32 cellular contexts compared by ENCODE assay signal in genomic region chr5:8750100-8750499, GRCh38.
"Had no signal": no experiment of that assay in that cellular context is flagged by ENCODE, and none has a peak within 500 bp of the region (broad histone marks: within the 10 kb centered on the region; RNA-seq: fewer than 3 reads in every experiment).

No MANE protein-coding gene starts in this region.

- H3K27me3 ChIP-seq: dorsolateral prefrontal cortex, esophagus muscularis mucosa had no signal

- H3K4me1 Mint-ChIP-seq: activated CD4-positive, alpha-beta memory T cell treated with anti-CD3 and anti-CD28 coated beads, Interleukin-2, amount 10 ng/mL, durations not matched to agents 7 days and 5 days; activated CD4-positive, alpha-beta T cell treated with anti-CD3 and anti-CD28 coated beads, Interleukin-2, amount 10 ng/mL, durations not matched to agents 7 days and 5 days; activated naive CD4-positive, alpha-beta T cell treated with anti-CD3 and anti-CD28 coated beads, Interleukin-2, amount 50 U/mL, for 24 hours; activated naive CD8-positive, alpha-beta T cell treated with anti-CD3 and anti-CD28 coated beads for 36 hours; activated T-helper 17 cell treated with anti-CD3 and anti-CD28 coated beads, Interleukin-2, amount 50 U/mL, for 72 hours; central memory CD8-positive, alpha-beta T cell had no signal

- FAIRE-seq: bronchial epithelial cell, frontal cortex had no signal

- H3K9me3 Mint-ChIP-seq: activated CD4-positive, alpha-beta T cell treated with anti-CD3 and anti-CD28 coated beads, Interleukin-2, amount 10 ng/mL, durations not matched to agents 7 days and 5 days; activated naive CD4-positive, alpha-beta T cell treated with anti-CD3 and anti-CD28 coated beads for 36 hours; brain; dendritic cell treated with granulocyte-macrophage colony-stimulating factor and Interleukin-4, amounts not matched to agents 40 ng/mL and 50 ng/mL, for 4 days; endodermal cell had no signal

- H3K27ac Mint-ChIP-seq: activated CD4-positive, alpha-beta memory T cell treated with anti-CD3 and anti-CD28 coated beads, Interleukin-2, amount 10 ng/mL, durations not matched to agents 7 days and 5 days; activated CD4-positive, alpha-beta T cell treated with anti-CD3 and anti-CD28 coated beads, Interleukin-2, amount 10 ng/mL, durations not matched to agents 7 days and 5 days; activated naive CD4-positive, alpha-beta T cell treated with anti-CD3 and anti-CD28 coated beads for 36 hours; activated naive CD4-positive, alpha-beta T cell treated with anti-CD3 and anti-CD28 coated beads, Interleukin-2, amount 50 U/mL, for 24 hours; activated naive CD8-positive, alpha-beta T cell treated with anti-CD3 and anti-CD28 coated beads for 36 hours; activated T-helper 17 cell treated with anti-CD3 and anti-CD28 coated beads, Interleukin-2, amount 50 U/mL, for 72 hours; brain; dendritic cell treated with granulocyte-macrophage colony-stimulating factor and Interleukin-4, amounts not matched to agents 40 ng/mL and 50 ng/mL, for 4 days; endodermal cell; WTC11 had no signal

- H3K27ac ChIP-seq: coronary artery, dorsolateral prefrontal cortex, esophagus muscularis mucosa, VCaP had no signal

- H3K36me3 ChIP-seq: esophagus muscularis mucosa had no signal

- H3K4me3 ChIP-seq: coronary artery, dorsolateral prefrontal cortex, esophagus muscularis mucosa had no signal

- H3K36me3 Mint-ChIP-seq: activated naive CD4-positive, alpha-beta T cell treated with anti-CD3 and anti-CD28 coated beads, Interleukin-2, amount 50 U/mL, for 24 hours; activated naive CD8-positive, alpha-beta T cell treated with anti-CD3 and anti-CD28 coated beads for 36 hours; brain; WTC11 had no signal

- H3K27me3 Mint-ChIP-seq: activated CD4-positive, alpha-beta memory T cell treated with anti-CD3 and anti-CD28 coated beads, Interleukin-2, amount 10 ng/mL, durations not matched to agents 7 days and 5 days; activated CD4-positive, alpha-beta T cell treated with anti-CD3 and anti-CD28 coated beads, Interleukin-2, amount 10 ng/mL, durations not matched to agents 7 days and 5 days; activated naive CD4-positive, alpha-beta T cell treated with anti-CD3 and anti-CD28 coated beads, Interleukin-2, amount 50 U/mL, for 24 hours; activated naive CD8-positive, alpha-beta T cell treated with anti-CD3 and anti-CD28 coated beads for 36 hours; activated T-helper 17 cell treated with anti-CD3 and anti-CD28 coated beads, Interleukin-2, amount 50 U/mL, for 72 hours; central memory CD8-positive, alpha-beta T cell; dendritic cell treated with granulocyte-macrophage colony-stimulating factor and Interleukin-4, amounts not matched to agents 40 ng/mL and 50 ng/mL, for 4 days had no signal

- H3K9me3 ChIP-seq: esophagus muscularis mucosa had no signal

- H3K4me1 ChIP-seq: esophagus muscularis mucosa had no signal

- DNase-seq: activated CD4-positive, alpha-beta memory T cell treated with anti-CD3 and anti-CD28 coated beads, Interleukin-2, amount 10 ng/mL, durations not matched to agents 7 days and 5 days; activated CD4-positive, alpha-beta T cell treated with anti-CD3 and anti-CD28 coated beads for 1 hour; activated CD4-positive, alpha-beta T cell treated with anti-CD3 and anti-CD28 coated beads for 4 hours; activated CD4-positive, alpha-beta T cell treated with anti-CD3 and anti-CD28 coated beads, Interleukin-2, amount 10 ng/mL, durations not matched to agents 7 days and 5 days; activated CD4-positive, alpha-beta T cell treated with anti-CD3 and anti-CD28 coated beads, Interleukin-2, amount 50 U/mL, for 4 hours; activated CD8-positive, alpha-beta memory T cell treated with anti-CD3 and anti-CD28 coated beads, Interleukin-2, amount 50 U/mL, for 48 hours; activated effector memory CD4-positive, alpha-beta T cell treated with anti-CD3 and anti-CD28 coated beads, Interleukin-2, amount 50 U/mL, for 16 hours; activated naive CD4-positive, alpha-beta T cell treated with anti-CD3 and anti-CD28 coated beads for 36 hours; activated naive CD8-positive, alpha-beta T cell treated with anti-CD3 and anti-CD28 coated beads for 36 hours; activated T-cell treated with anti-CD3 and anti-CD28 coated beads for 4 hours; activated T-cell treated with anti-CD3 and anti-CD28 coated beads, Interleukin-2, amount 50 U/mL, for 4 hours; amniotic stem cell; anterior cingulate cortex; dorsolateral prefrontal cortex; effector memory CD4-positive, alpha-beta T cell; endodermal cell; erythroblast; foreskin fibroblast; head of caudate nucleus; hippocampal formation; T-helper 2 cell had no signal

- H3K4me3 Mint-ChIP-seq: activated CD4-positive, alpha-beta memory T cell treated with anti-CD3 and anti-CD28 coated beads, Interleukin-2, amount 10 ng/mL, durations not matched to agents 7 days and 5 days; activated CD4-positive, alpha-beta T cell treated with anti-CD3 and anti-CD28 coated beads, Interleukin-2, amount 10 ng/mL, durations not matched to agents 7 days and 5 days; activated naive CD4-positive, alpha-beta T cell treated with anti-CD3 and anti-CD28 coated beads for 36 hours; activated naive CD4-positive, alpha-beta T cell treated with anti-CD3 and anti-CD28 coated beads, Interleukin-2, amount 50 U/mL, for 24 hours; activated naive CD8-positive, alpha-beta T cell treated with anti-CD3 and anti-CD28 coated beads for 36 hours; activated T-cell treated with anti-CD3 and anti-CD28 coated beads, Interleukin-2, amount 50 U/mL, for 4 hours; activated T-helper 17 cell treated with anti-CD3 and anti-CD28 coated beads, Interleukin-2, amount 50 U/mL, for 72 hours; brain; central memory CD8-positive, alpha-beta T cell; dendritic cell treated with granulocyte-macrophage colony-stimulating factor and Interleukin-4, amounts not matched to agents 40 ng/mL and 50 ng/mL, for 4 days; endodermal cell; WTC11 had no signal

- ATAC-seq: activated T-cell treated with anti-CD3 and anti-CD28 coated beads, Interleukin-2, amount 50 U/mL, for 4 hours; activated T-helper 17 cell treated with anti-CD3 and anti-CD28 coated beads, Interleukin-2, amount 50 U/mL, for 72 hours; WTC11 had no signal
